ENCODE assay signal across 1 cellular context in the genomic region with DNA sequence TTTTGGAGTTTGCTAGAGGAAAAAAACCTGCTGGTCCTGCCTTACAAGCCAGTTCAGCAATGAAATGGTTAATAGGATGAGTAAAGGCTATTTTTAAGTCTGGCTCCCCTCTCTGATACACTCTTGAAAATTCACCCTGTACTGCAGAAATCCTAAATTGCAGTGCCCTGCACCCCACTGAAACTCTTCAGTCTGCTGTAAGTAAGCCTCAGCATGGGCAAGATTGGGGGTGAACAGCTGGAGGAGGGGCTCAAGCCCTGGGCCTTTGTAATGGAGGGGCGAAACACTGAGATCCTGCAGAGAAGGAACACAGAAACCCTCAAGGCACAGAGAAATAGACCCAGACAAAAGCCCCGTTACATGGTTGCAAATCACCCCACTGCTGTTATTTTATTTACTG.
A peak's percentile ranks its signal among the peaks of the same experiment; 100 is the strongest.
TF ChIP-seq lines count a peak whose summit lies in the region.

No MANE protein-coding gene starts in this region.

TF ChIP-seq in WTC11, 78 proteins besides CTCF, POLR2A, EP300 and RAD21 (continued from another document):
- TF ChIP-seq, protein P1, sequence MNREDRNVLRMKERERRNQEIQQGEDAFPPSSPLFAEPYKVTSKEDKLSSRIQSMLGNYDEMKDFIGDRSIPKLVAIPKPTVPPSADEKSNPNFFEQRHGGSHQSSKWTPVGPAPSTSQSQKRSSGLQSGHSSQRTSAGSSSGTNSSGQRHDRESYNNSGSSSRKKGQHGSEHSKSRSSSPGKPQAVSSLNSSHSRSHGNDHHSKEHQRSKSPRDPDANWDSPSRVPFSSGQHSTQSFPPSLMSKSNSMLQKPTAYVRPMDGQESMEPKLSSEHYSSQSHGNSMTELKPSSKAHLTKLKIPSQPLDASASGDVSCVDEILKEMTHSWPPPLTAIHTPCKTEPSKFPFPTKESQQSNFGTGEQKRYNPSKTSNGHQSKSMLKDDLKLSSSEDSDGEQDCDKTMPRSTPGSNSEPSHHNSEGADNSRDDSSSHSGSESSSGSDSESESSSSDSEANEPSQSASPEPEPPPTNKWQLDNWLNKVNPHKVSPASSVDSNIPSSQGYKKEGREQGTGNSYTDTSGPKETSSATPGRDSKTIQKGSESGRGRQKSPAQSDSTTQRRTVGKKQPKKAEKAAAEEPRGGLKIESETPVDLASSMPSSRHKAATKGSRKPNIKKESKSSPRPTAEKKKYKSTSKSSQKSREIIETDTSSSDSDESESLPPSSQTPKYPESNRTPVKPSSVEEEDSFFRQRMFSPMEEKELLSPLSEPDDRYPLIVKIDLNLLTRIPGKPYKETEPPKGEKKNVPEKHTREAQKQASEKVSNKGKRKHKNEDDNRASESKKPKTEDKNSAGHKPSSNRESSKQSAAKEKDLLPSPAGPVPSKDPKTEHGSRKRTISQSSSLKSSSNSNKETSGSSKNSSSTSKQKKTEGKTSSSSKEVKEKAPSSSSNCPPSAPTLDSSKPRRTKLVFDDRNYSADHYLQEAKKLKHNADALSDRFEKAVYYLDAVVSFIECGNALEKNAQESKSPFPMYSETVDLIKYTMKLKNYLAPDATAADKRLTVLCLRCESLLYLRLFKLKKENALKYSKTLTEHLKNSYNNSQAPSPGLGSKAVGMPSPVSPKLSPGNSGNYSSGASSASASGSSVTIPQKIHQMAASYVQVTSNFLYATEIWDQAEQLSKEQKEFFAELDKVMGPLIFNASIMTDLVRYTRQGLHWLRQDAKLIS (CRISPR knock-in tag; IDR thresholded peaks at IDR 0.05; ENCODE audit: borderline replicate concordance), result peak; percentile 65; the same call in 1 of the 2 replicates
- TF ChIP-seq, protein P2, sequence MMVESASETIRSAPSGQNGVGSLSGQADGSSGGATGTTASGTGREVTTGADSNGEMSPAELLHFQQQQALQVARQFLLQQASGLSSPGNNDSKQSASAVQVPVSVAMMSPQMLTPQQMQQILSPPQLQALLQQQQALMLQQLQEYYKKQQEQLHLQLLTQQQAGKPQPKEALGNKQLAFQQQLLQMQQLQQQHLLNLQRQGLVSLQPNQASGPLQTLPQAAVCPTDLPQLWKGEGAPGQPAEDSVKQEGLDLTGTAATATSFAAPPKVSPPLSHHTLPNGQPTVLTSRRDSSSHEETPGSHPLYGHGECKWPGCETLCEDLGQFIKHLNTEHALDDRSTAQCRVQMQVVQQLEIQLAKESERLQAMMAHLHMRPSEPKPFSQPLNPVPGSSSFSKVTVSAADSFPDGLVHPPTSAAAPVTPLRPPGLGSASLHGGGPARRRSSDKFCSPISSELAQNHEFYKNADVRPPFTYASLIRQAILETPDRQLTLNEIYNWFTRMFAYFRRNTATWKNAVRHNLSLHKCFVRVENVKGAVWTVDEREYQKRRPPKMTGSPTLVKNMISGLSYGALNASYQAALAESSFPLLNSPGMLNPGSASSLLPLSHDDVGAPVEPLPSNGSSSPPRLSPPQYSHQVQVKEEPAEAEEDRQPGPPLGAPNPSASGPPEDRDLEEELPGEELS (CRISPR knock-in tag; IDR thresholded peaks at IDR 0.05), result peak; percentile 97
- TF ChIP-seq ZNF423 (CRISPR knock-in tag; IDR thresholded peaks at IDR 0.05) (peak; percentile 38; the same call in 1 of the 2 replicates), OVOL2 (CRISPR knock-in tag; IDR thresholded peaks at IDR 0.05; ENCODE audit: borderline replicate concordance) (no peak), ETV6 (CRISPR knock-in tag; IDR thresholded peaks at IDR 0.05) (peak; percentile 81), SP1 (CRISPR knock-in tag; conservative IDR thresholded peaks at IDR 0.05) (peak; percentile 68; the same call in 1 of the 2 replicates), ESRRA (CRISPR knock-in tag; IDR thresholded peaks at IDR 0.05; ENCODE audit: borderline replicate concordance) (no peak)
- TF ChIP-seq, protein P3, sequence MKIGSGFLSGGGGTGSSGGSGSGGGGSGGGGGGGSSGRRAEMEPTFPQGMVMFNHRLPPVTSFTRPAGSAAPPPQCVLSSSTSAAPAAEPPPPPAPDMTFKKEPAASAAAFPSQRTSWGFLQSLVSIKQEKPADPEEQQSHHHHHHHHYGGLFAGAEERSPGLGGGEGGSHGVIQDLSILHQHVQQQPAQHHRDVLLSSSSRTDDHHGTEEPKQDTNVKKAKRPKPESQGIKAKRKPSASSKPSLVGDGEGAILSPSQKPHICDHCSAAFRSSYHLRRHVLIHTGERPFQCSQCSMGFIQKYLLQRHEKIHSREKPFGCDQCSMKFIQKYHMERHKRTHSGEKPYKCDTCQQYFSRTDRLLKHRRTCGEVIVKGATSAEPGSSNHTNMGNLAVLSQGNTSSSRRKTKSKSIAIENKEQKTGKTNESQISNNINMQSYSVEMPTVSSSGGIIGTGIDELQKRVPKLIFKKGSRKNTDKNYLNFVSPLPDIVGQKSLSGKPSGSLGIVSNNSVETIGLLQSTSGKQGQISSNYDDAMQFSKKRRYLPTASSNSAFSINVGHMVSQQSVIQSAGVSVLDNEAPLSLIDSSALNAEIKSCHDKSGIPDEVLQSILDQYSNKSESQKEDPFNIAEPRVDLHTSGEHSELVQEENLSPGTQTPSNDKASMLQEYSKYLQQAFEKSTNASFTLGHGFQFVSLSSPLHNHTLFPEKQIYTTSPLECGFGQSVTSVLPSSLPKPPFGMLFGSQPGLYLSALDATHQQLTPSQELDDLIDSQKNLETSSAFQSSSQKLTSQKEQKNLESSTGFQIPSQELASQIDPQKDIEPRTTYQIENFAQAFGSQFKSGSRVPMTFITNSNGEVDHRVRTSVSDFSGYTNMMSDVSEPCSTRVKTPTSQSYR (CRISPR knock-in tag; IDR thresholded peaks at IDR 0.05), result peak; percentile 90
